In the genomic region with DNA sequence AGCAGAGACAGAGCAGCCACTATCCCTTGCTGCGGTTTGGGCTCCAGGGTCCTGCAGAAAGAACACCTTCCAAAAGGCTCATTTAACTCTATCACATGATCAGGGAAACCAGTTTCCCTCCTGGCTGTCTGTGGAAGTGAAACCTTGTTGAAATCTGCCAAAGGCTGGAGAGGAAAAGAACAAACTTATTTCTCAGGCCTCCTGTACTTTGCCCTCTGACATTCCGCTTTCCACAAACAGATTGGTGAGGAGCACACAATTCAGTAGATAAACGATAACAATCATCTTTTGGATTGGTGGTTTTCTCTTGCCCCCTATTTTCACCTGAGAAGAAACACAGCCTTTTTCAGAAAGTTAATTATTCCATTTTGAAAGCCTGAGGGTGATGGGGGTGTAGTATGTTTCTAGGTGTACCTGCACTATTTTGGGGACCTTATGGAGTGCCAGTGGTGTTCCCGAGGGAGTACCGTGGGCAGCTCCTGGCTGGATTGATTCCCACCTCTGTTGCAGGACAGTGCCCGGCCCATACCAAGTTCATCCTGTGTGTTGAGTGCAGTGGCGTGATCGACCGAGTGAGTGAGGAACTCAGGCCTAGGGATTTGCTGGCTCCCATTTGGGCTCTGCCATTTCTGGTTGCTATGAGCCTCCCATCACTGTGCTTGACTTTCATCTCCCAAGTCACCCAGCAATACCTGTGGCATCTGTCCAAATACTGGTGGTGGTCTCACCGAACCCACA, we compare ENCODE assay signal across 17 cellular contexts.
"Had no signal": no experiment of that assay in that cellular context is flagged by ENCODE, and none has a peak within 500 bp of the region (broad histone marks: within the 10 kb centered on the region; RNA-seq: fewer than 3 reads in every experiment).

No MANE protein-coding gene starts in this region.

- H3K27ac Mint-ChIP-seq: activated CD8-positive, alpha-beta T cell treated with anti-CD3 and anti-CD28 coated beads for 36 hours; activated T-cell treated with anti-CD3 and anti-CD28 coated beads, Interleukin-2, amount 50 U/mL, for 72 hours had no signal

- H3K36me3 Mint-ChIP-seq: natural killer cell had no signal

- H3K9me3 ChIP-seq: heart left ventricle, lower lobe of right lung, stomach, thoracic aorta had no signal

- H3K4me3 Mint-ChIP-seq: activated CD8-positive, alpha-beta T cell treated with anti-CD3 and anti-CD28 coated beads for 36 hours; activated T-cell treated with anti-CD3 and anti-CD28 coated beads, Interleukin-2, amount 50 U/mL, for 72 hours; natural killer cell had no signal

- H3K9me3 Mint-ChIP-seq: natural killer cell had no signal

- H3K27ac ChIP-seq: heart left ventricle, lower lobe of right lung, thoracic aorta, VCaP had no signal

- ATAC-seq: activated CD8-positive, alpha-beta T cell treated with anti-CD3 and anti-CD28 coated beads for 36 hours; activated T-cell treated with anti-CD3 and anti-CD28 coated beads, Interleukin-2, amount 50 U/mL, for 72 hours; lower lobe of right lung; natural killer cell had no signal

- H3K27me3 ChIP-seq: heart left ventricle, stomach had no signal

- H3K4me1 ChIP-seq: heart left ventricle, lower lobe of right lung had no signal

- H3K27me3 Mint-ChIP-seq: activated CD8-positive, alpha-beta T cell treated with anti-CD3 and anti-CD28 coated beads for 36 hours had no signal

- FAIRE-seq: astrocyte, colon, frontal cortex had no signal

- H3K36me3 ChIP-seq: lower lobe of right lung, stomach, thoracic aorta had no signal

- H3K4me3 ChIP-seq: heart left ventricle, lower lobe of right lung, stomach, thoracic aorta had no signal

- DNase-seq: activated CD4-positive, alpha-beta T cell treated with anti-CD3 and anti-CD28 coated beads for 4 hours; activated CD8-positive, alpha-beta memory T cell treated with anti-CD3 and anti-CD28 coated beads, Interleukin-2, amount 50 U/mL, for 4 hours; activated CD8-positive, alpha-beta T cell treated with anti-CD3 and anti-CD28 coated beads for 36 hours; activated T-cell treated with anti-CD3 and anti-CD28 coated beads, Interleukin-2, amount 50 U/mL, for 72 hours; effector CD8-positive, alpha-beta T cell; heart left ventricle; lower lobe of right lung; natural killer cell; occipital lobe; stimulated activated CD4-positive, alpha-beta T cell treated with anti-CD3 and anti-CD28 coated beads, Interleukin-4, amount 100 ng/mL, for 1 hour; stomach; T-helper 9 cell had no signal
